11 cellular contexts compared by ENCODE assay signal in the genomic region with DNA sequence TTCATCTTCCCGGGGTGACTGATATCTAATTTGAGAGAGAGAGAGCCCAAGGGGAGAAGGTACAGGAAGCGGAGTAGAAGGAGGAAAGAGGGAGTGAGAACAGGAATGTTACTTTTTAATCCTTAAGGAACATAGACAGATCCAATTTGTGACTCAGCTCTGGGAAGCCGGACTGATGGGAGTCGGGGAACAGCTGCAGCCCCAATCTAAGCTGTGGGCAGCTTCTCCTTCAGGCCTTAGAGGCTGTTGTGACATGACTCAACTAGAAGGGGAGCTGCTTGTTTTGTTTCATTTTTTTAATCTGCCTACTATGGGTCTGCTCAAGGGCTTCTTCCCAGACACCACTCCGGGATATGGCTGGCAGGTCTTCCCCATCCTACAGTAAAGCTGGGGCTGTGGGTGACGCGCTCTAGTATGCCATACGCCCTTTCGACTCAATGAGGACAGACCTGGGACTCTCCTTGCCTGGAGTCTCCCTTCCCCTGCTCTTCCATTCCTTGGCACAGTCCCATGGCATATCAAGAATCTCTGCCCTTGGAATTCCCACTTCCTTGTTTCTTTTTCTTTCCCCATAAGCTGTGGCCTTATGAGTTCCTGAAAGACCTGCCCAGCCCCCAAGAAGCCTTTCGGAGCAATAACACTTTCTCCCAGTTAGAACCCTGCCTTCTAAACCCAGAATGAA.
DNase-seq lines count a peak whose midpoint lies in the region; ATAC-seq and TF ChIP-seq lines count a peak whose summit lies in the region.
"Had no signal": no experiment of that assay in that cellular context is flagged by ENCODE, and none has a peak within 500 bp of the region (broad histone marks: within the 10 kb centered on the region; RNA-seq: fewer than 3 reads in every experiment).

No MANE protein-coding gene starts in this region.

- H3K27me3 ChIP-seq in brain microvascular endothelial cell (replicated peaks) = no peaks in the 10 kb centered on the region
- H3K27me3 ChIP-seq in right cardiac atrium (ENCODE audit: control insufficient read depth, insufficient read depth) = no peaks in the 10 kb centered on the region
- no peaks in the 10 kb centered on the region for H3K27me3 ChIP-seq in skeletal muscle satellite cell (ENCODE audit: control insufficient read depth, insufficient read depth, low read length)
- no peaks in the 10 kb centered on the region for H3K27me3 ChIP-seq in Caco-2 (replicated peaks; ENCODE audit: control insufficient read depth, insufficient read depth, low read length)

- intact Hi-C loops in right cardiac atrium (cut with DNase I) = loop anchor here in 2 of 4 donors (5.0 to 10.0 kb wide), 2 partner anchors 103 to 120 kb away; no protein-coding TSS in a partner anchor
- intact Hi-C loops in Caco-2 (cut with micrococcal nuclease; ENCODE audit: unreplicated experiment) = no loop called here

- BruUV-seq in Caco-2 (replicated peaks; lab: Mats Ljungman, UMichigan) = no TSS peak

- 44% methylated on average over 10 of the region's 10 CpGs for WGBS in right cardiac atrium

- peak overlapping the region; percentile 9 for H3K4me3 ChIP-seq in brain microvascular endothelial cell (ENCODE audit: low read depth, low read length)
- H3K4me3 ChIP-seq in right cardiac atrium (ENCODE audit: low read length) = peak overlapping the region; percentile 73
- H3K4me3 ChIP-seq in skeletal muscle satellite cell (ENCODE audit: low read length) = peak overlapping the region; percentile 82
- no peak overlapping the region for H3K4me3 ChIP-seq in Caco-2 (ENCODE audit: low read depth, low read length)

- no peak overlapping the region for H3K27ac Mint-ChIP-seq in Caco-2 (ENCODE audit: unreplicated experiment)
- H3K27ac Mint-ChIP-seq: activated T-cell treated with anti-CD3 and anti-CD28 coated beads, Interleukin-2, amount 50 U/mL, for 72 hours; IgD-negative memory B cell had no signal

- H3K9me3 Mint-ChIP-seq in Caco-2 (ENCODE audit: unreplicated experiment) = no peaks in the 10 kb centered on the region
- H3K9me3 Mint-ChIP-seq: activated T-cell treated with anti-CD3 and anti-CD28 coated beads, Interleukin-2, amount 50 U/mL, for 72 hours; IgD-negative memory B cell had no signal

- peaks cover 6% of the 10 kb centered on the region for H3K36me3 Mint-ChIP-seq in Caco-2 (ENCODE audit: insufficient read depth, unreplicated experiment)
- H3K36me3 Mint-ChIP-seq: IgD-negative memory B cell had no signal

- POLR2A ChIA-PET in Caco-2 (lab: Charles Lee) = no interaction called here

- TF ChIP-seq CTCF in brain microvascular endothelial cell (IDR thresholded peaks at IDR 0.05; ENCODE audit: low read depth, low read length, missing control alignments) = no peak
- TF ChIP-seq CTCF in Caco-2 (IDR thresholded peaks at IDR 0.05; ENCODE audit: insufficient read depth in 1 of 2, low read depth in 1 of 2, low read length in 1 of 2, severe bottlenecking in 1 of 2, unreplicated experiment in 1 of 2) = no peak

- H3K9ac ChIP-seq in skeletal muscle satellite cell (ENCODE audit: low read depth, low read length) = peak overlapping the region; percentile 88

- H3K27ac ChIP-seq in brain microvascular endothelial cell (peak overlapping the region; percentile 40), right cardiac atrium (ENCODE audit: low read length) (peak overlapping the region; percentile 83)

- in situ Hi-C loops in brain microvascular endothelial cell (cut with HindIII; ENCODE audit: low pct_ligation_motif_present, low sequenced_read_pairs) = no loop called here

- CTCF ChIA-PET in Caco-2 (lab: Charles Lee) = interaction anchor here (0.6 kb wide), 1 partner anchor 1684 kb away, joined by 3 read pairs; no protein-coding TSS in a partner anchor

- ATAC-seq in right cardiac atrium = peak; percentile 63 to 67
- ATAC-seq: activated T-cell treated with anti-CD3 and anti-CD28 coated beads, Interleukin-2, amount 50 U/mL, for 72 hours had no signal

- no peak overlapping the region for H3K4me3 Mint-ChIP-seq in Caco-2 (ENCODE audit: unreplicated experiment)
- H3K4me3 Mint-ChIP-seq: activated T-cell treated with anti-CD3 and anti-CD28 coated beads, Interleukin-2, amount 50 U/mL, for 72 hours; IgD-negative memory B cell had no signal

- H3K27me3 Mint-ChIP-seq in Caco-2 (ENCODE audit: insufficient read depth, unreplicated experiment) = no peaks in the 10 kb centered on the region

- peak; percentile 78 for DNase-seq in ELR (ENCODE audit: low read depth)
- no peak for DNase-seq in brain microvascular endothelial cell
- DNase-seq in right cardiac atrium = peak; percentile 62 to 79 (median 72)
- DNase-seq in midbrain (lab: John Stamatoyannopoulos, UW) = no peak
- DNase-seq in DMS153 (lab: John Stamatoyannopoulos, UW) = no peak
- DNase-seq in activated CD4-positive, alpha-beta T cell treated with anti-CD3 and anti-CD28 coated beads for 1 hour = no peak
- no peak for DNase-seq in Caco-2
- DNase-seq: activated T-cell treated with anti-CD3 and anti-CD28 coated beads, Interleukin-2, amount 50 U/mL, for 72 hours; RPMI8226 had no signal

- peaks cover 26% of the 10 kb centered on the region for H3K4me1 ChIP-seq in right cardiac atrium (ENCODE audit: control insufficient read depth, insufficient read depth, low read length)
- peaks cover 62% of the 10 kb centered on the region for H3K4me1 ChIP-seq in skeletal muscle satellite cell (ENCODE audit: control insufficient read depth, insufficient read depth, low read length)
- no peaks in the 10 kb centered on the region for H3K4me1 ChIP-seq in Caco-2

- H3K36me3 ChIP-seq in brain microvascular endothelial cell (replicated peaks) (no peaks in the 10 kb centered on the region), skeletal muscle satellite cell (ENCODE audit: insufficient read depth, low read length) (no peaks in the 10 kb centered on the region), Caco-2 (ENCODE audit: control insufficient read depth, insufficient read depth, low read length) (no peaks in the 10 kb centered on the region)

- no peaks in the 10 kb centered on the region for H3K9me3 ChIP-seq in right cardiac atrium (ENCODE audit: control insufficient read depth, low read length)
- no peaks in the 10 kb centered on the region for H3K9me3 ChIP-seq in skeletal muscle satellite cell (replicated peaks; ENCODE audit: low read length)
- no peaks in the 10 kb centered on the region for H3K9me3 ChIP-seq in Caco-2

- H3K4me2 ChIP-seq in skeletal muscle satellite cell (ENCODE audit: low read length) = peak overlapping the region; percentile 88

- peaks cover 7% of the 10 kb centered on the region for H3K4me1 Mint-ChIP-seq in Caco-2 (ENCODE audit: low read depth, unreplicated experiment)

Comparison
In these comparisons a context has a peak if more than half of its experiments do, and no peak if none do; other contexts are left out.
1. DNase-seq: peak in ELR (single experiment) and right cardiac atrium (3 of 3); none in brain microvascular endothelial cell (single experiment), midbrain (single experiment), DMS153 (single experiment), activated CD4-positive, alpha-beta T cell treated with anti-CD3 and anti-CD28 coated beads for 1 hour (single experiment) and Caco-2 (0 of 2).